In the genomic region with DNA sequence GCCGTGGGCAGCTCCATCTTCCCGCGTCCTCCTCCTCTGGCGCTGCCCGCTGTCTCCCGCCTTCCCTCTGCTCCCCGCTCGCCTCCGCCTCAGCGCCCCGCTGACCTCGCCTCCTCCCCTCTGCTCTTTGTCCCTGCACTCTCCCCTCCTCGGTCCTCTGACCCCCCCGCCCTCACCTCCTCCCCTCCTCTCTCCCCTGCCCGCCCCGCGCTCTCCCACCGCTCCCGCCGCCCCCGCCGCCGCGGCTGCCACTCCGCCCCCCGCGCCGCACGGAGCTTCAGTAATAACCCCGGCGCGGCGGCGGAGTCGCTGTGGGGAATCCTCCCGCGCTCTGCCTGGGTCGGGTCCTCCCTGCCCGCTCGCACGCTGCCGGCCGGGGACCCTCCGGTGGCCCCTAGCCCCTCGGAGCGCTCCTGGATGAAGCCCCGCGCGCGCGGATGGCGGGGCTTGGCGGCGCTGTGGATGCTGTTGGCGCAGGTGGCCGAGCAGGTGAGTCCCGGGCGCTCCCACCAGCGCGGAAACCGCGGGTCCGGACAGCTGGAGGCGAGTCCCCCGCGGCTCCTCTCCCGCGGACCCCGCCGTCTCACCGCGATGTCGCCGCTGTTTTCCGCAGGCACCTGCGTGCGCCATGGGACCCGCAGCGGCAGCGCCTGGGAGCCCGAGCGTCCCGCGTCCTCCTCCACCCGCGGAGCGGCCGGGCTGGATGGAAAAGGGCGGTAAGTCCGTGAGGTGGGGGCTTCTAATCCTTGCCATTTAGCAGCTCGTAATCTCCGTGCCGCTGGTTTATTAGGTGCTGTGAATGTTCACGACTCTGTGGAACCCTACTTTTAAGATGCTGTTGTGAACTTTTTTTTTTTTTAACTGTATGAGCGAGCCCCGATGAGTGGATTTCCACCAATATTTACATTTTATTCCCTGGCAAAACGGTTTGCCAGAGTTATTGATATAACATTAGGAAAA, we compare ENCODE assay signal across 11 cellular contexts. TPM values are rescaled to one million over a fixed set of nuclear protein-coding genes. Genes with fewer than 3 reads are reported as not detected.
A peak's percentile ranks its signal among the peaks of the same experiment; 100 is the strongest.
DNase-seq lines count a peak whose midpoint lies in the region; ATAC-seq, FAIRE-seq and TF ChIP-seq lines count a peak whose summit lies in the region.
"Had no signal": no experiment of that assay in that cellular context is flagged by ENCODE, and none has a peak within 500 bp of the region (broad histone marks: within the 10 kb centered on the region; RNA-seq: fewer than 3 reads in every experiment).

A gene with protein sequence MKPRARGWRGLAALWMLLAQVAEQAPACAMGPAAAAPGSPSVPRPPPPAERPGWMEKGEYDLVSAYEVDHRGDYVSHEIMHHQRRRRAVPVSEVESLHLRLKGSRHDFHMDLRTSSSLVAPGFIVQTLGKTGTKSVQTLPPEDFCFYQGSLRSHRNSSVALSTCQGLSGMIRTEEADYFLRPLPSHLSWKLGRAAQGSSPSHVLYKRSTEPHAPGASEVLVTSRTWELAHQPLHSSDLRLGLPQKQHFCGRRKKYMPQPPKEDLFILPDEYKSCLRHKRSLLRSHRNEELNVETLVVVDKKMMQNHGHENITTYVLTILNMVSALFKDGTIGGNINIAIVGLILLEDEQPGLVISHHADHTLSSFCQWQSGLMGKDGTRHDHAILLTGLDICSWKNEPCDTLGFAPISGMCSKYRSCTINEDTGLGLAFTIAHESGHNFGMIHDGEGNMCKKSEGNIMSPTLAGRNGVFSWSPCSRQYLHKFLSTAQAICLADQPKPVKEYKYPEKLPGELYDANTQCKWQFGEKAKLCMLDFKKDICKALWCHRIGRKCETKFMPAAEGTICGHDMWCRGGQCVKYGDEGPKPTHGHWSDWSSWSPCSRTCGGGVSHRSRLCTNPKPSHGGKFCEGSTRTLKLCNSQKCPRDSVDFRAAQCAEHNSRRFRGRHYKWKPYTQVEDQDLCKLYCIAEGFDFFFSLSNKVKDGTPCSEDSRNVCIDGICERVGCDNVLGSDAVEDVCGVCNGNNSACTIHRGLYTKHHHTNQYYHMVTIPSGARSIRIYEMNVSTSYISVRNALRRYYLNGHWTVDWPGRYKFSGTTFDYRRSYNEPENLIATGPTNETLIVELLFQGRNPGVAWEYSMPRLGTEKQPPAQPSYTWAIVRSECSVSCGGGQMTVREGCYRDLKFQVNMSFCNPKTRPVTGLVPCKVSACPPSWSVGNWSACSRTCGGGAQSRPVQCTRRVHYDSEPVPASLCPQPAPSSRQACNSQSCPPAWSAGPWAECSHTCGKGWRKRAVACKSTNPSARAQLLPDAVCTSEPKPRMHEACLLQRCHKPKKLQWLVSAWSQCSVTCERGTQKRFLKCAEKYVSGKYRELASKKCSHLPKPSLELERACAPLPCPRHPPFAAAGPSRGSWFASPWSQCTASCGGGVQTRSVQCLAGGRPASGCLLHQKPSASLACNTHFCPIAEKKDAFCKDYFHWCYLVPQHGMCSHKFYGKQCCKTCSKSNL (plus strand): TSS at position 280 of the 960 bp plus-strand sequence. CDS start 138 bp downstream, at position 418.

- H3K36me3 ChIP-seq in small intestine (ENCODE audit: control insufficient read depth in 2 of 2, insufficient read depth in 2 of 2, low read length in 2 of 2) (no peaks in the 10 kb centered on the region), MM.1S (replicated peaks; ENCODE audit: insufficient read depth, low read length) (no peaks in the 10 kb centered on the region)

- H3K27me3 ChIP-seq in small intestine (ENCODE audit: control insufficient read depth in 2 of 2, insufficient read depth in 2 of 2, low read length in 2 of 2), result peaks cover 8 to 15% of the 10 kb centered on the region in 2 donors
- H3K27me3 ChIP-seq in MM.1S (replicated peaks; ENCODE audit: insufficient read depth, low read length), result no peaks in the 10 kb centered on the region

- POLR2A ChIA-PET in activated CD4-positive, alpha-beta T cell treated with anti-CD3 and anti-CD28 coated beads for 36 hours (lab: Charles Lee), result no interaction called here

- no peaks in the 10 kb centered on the region for H3K9me3 Mint-ChIP-seq in activated T-helper 17 cell treated with anti-CD3 and anti-CD28 coated beads, Interleukin-2, amount 50 U/mL, for 72 hours
- no peaks in the 10 kb centered on the region for H3K9me3 Mint-ChIP-seq in activated CD4-positive, alpha-beta T cell treated with anti-CD3 and anti-CD28 coated beads for 36 hours (ENCODE audit: low read depth)
- H3K9me3 Mint-ChIP-seq: central memory CD8-positive, alpha-beta T cell had no signal

- TF ChIP-seq CTCF in MM.1S (IDR thresholded peaks at IDR 0.05; ENCODE audit: low read length), result no peak

- H3K9me3 ChIP-seq in small intestine (ENCODE audit: control insufficient read depth, low read depth) (no peaks in the 10 kb centered on the region), MM.1S (replicated peaks; ENCODE audit: insufficient read depth, low read length) (no peaks in the 10 kb centered on the region)

- ATAC-seq in activated T-helper 17 cell treated with anti-CD3 and anti-CD28 coated beads, Interleukin-2, amount 50 U/mL, for 72 hours (replicated peaks), result no peak
- ATAC-seq in activated CD4-positive, CD25-positive, alpha-beta regulatory T cell treated with anti-CD3 and anti-CD28 coated beads, Interleukin-2, amount 50 U/mL, for 24 hours, result no peak
- ATAC-seq in activated CD4-positive, alpha-beta T cell treated with anti-CD3 and anti-CD28 coated beads for 36 hours, result no peak

- no peaks in the 10 kb centered on the region for H3F3A ChIP-seq in MM.1S (ENCODE audit: insufficient read depth, low read length)

- peak within 1 kb of the TSS; percentile 28 for H3K4me3 Mint-ChIP-seq in activated T-helper 17 cell treated with anti-CD3 and anti-CD28 coated beads, Interleukin-2, amount 50 U/mL, for 72 hours
- no peak within 1 kb of the TSS for H3K4me3 Mint-ChIP-seq in activated CD4-positive, alpha-beta T cell treated with anti-CD3 and anti-CD28 coated beads for 36 hours
- H3K4me3 Mint-ChIP-seq: central memory CD8-positive, alpha-beta T cell had no signal

- H2AFZ ChIP-seq in MM.1S (ENCODE audit: low read length), result no peak within 1 kb of the TSS

- FAIRE-seq in small intestine (lab: Jason Lieb, UNC), result no peak
- FAIRE-seq: A204.1 had no signal

- H3K27ac ChIP-seq in small intestine (ENCODE audit: low read depth in 1 of 2, low read length in 1 of 2) (no peak within 1 kb of the TSS), MM.1S (ENCODE audit: low read length) (no peak within 1 kb of the TSS)

- H3K4me1 Mint-ChIP-seq in activated T-helper 17 cell treated with anti-CD3 and anti-CD28 coated beads, Interleukin-2, amount 50 U/mL, for 72 hours, result peaks cover 5% of the 10 kb centered on the region
- H3K4me1 Mint-ChIP-seq in activated CD4-positive, alpha-beta T cell treated with anti-CD3 and anti-CD28 coated beads for 36 hours, result peaks cover 6% of the 10 kb centered on the region
- H3K4me1 Mint-ChIP-seq: central memory CD8-positive, alpha-beta T cell had no signal

- H3K36me3 Mint-ChIP-seq in activated T-helper 17 cell treated with anti-CD3 and anti-CD28 coated beads, Interleukin-2, amount 50 U/mL, for 72 hours (ENCODE audit: low read depth), result no peaks in the 10 kb centered on the region
- H3K36me3 Mint-ChIP-seq in activated CD4-positive, alpha-beta T cell treated with anti-CD3 and anti-CD28 coated beads for 36 hours (ENCODE audit: low read depth), result no peaks in the 10 kb centered on the region

- no peak within 1 kb of the TSS for H3K9ac ChIP-seq in MM.1S (ENCODE audit: low read length)

- CTCF ChIA-PET in activated CD4-positive, alpha-beta T cell treated with anti-CD3 and anti-CD28 coated beads for 36 hours (lab: Charles Lee), result interaction anchor here (0.7 to 1.3 kb wide), 2 partner anchors 56 to 279 kb away, joined by 3 read pairs; no protein-coding TSS in a partner anchor

- no peak within 1 kb of the TSS for H3K27ac Mint-ChIP-seq in activated T-helper 17 cell treated with anti-CD3 and anti-CD28 coated beads, Interleukin-2, amount 50 U/mL, for 72 hours
- no peak within 1 kb of the TSS for H3K27ac Mint-ChIP-seq in activated CD4-positive, alpha-beta T cell treated with anti-CD3 and anti-CD28 coated beads for 36 hours

- H3K4me2 ChIP-seq in MM.1S (ENCODE audit: low read depth, low read length), result no peak within 1 kb of the TSS

- H3K4me1 ChIP-seq in small intestine (ENCODE audit: control insufficient read depth in 2 of 2, insufficient read depth in 1 of 2, low read depth in 1 of 2, low read length in 1 of 2) (no peaks in the 10 kb centered on the region), MM.1S (ENCODE audit: low read length) (no peaks in the 10 kb centered on the region)

- no peaks in the 10 kb centered on the region for H3K9me2 ChIP-seq in MM.1S (replicated peaks; ENCODE audit: insufficient read depth, low read length)

- H3K79me2 ChIP-seq in MM.1S (ENCODE audit: low read length), result no peaks in the 10 kb centered on the region

- peak in 2 of 3 experiments; percentile 28 to 46 for DNase-seq in NCI-H1417 (lab: John Stamatoyannopoulos, UW)
- no peak for DNase-seq in NCI-H1417 treated with DMSO at 0.1 percent for 48 hours (lab: John Stamatoyannopoulos, UW)
- DNase-seq in islet precursor cell, result peak; percentile 63
- no peak for DNase-seq in small intestine
- no peak for DNase-seq in activated CD4-positive, alpha-beta T cell treated with anti-CD3 and anti-CD28 coated beads for 36 hours
- DNase-seq in MM.1S, result no peak
- DNase-seq: NCI-H1694 treated with DMSO at 0.1 percent for 48 hours had no signal

- H3K4me3 ChIP-seq in small intestine (ENCODE audit: low read depth in 1 of 2, low read length in 2 of 2) (peak within 1 kb of the TSS; percentile 6 to 26), MM.1S (ENCODE audit: low read length) (no peak within 1 kb of the TSS)

- WGBS in small intestine, 3 donors, result 2 to 5% (median 2%) methylated on average over 68 to 97 of the region's 97 CpGs

- intact Hi-C loops in activated CD4-positive, alpha-beta T cell treated with anti-CD3 and anti-CD28 coated beads for 36 hours (cut with DNase I, micrococcal nuclease), result loop anchor here (1.0 to 10.0 kb wide), 3 partner anchors 266 to 1437 kb away; no protein-coding TSS in a partner anchor

- H3K27me3 Mint-ChIP-seq in activated T-helper 17 cell treated with anti-CD3 and anti-CD28 coated beads, Interleukin-2, amount 50 U/mL, for 72 hours, result peaks cover 20% of the 10 kb centered on the region
- peaks cover 22% of the 10 kb centered on the region for H3K27me3 Mint-ChIP-seq in activated CD4-positive, alpha-beta T cell treated with anti-CD3 and anti-CD28 coated beads for 36 hours

- H4K20me1 ChIP-seq in MM.1S (ENCODE audit: insufficient read depth, low read length), result no peaks in the 10 kb centered on the region

RNA-seq across cellular contexts. Expression of the gene that starts here (rescaled TPM):
- not detected for total RNA-seq in activated T-helper 17 cell treated with anti-CD3 and anti-CD28 coated beads, Interleukin-2, amount 50 U/mL, for 72 hours
- under 1 TPM in 1 of 3 donors, not detected in 2; 0.06 TPM for polyA plus RNA-seq in small intestine
- total RNA-seq in activated CD4-positive, alpha-beta T cell treated with anti-CD3 and anti-CD28 coated beads for 36 hours, result not detected

Comparison
In these comparisons a context has a peak if more than half of its experiments do, and no peak if none do; other contexts are left out.
1. DNase-seq: peak in NCI-H1417 (2 of 3) and islet precursor cell (single experiment); none in NCI-H1417 treated with DMSO at 0.1 percent for 48 hours (single experiment), small intestine (single experiment), activated CD4-positive, alpha-beta T cell treated with anti-CD3 and anti-CD28 coated beads for 36 hours (single experiment) and MM.1S (single experiment).